In genomic region chr7:23907012-23907411, GRCh38 we compare ENCODE assay signal across 17 cellular contexts.
DNase-seq lines count a peak whose midpoint lies in the region; ATAC-seq and TF ChIP-seq lines count a peak whose summit lies in the region.
"Had no signal": no experiment of that assay in that cellular context is flagged by ENCODE, and none has a peak within 500 bp of the region (broad histone marks: within the 10 kb centered on the region; RNA-seq: fewer than 3 reads in every experiment).

No MANE protein-coding gene starts in this region.

- no peak overlapping the region for H3K9ac ChIP-seq in trophoblast cell (ENCODE audit: low read length)

- H3K36me3 ChIP-seq in trophoblast cell (ENCODE audit: control insufficient read depth in 1 of 2, insufficient read depth in 2 of 2, low read length in 2 of 2) (no peaks in the 10 kb centered on the region), aorta (ENCODE audit: control insufficient read depth in 1 of 2, insufficient read depth in 2 of 2, low read length in 1 of 2) (no peaks in the 10 kb centered on the region)

- no peak overlapping the region for H2AFZ ChIP-seq in trophoblast cell (ENCODE audit: insufficient read depth, low read length, poor library complexity)

- no peak overlapping the region for H3K18ac ChIP-seq in trophoblast cell (ENCODE audit: low read length)

- no peak for ATAC-seq in aorta (ENCODE audit: low FRiP score)
- ATAC-seq: GM23338, HepG2 had no signal

- intact Hi-C loops in aorta (cut with DNase I), result no loop called here

- peak; percentile 36 for DNase-seq in HS-5 (ENCODE audit: low read depth)
- DNase-seq in RPMI7951 (ENCODE audit: low read depth), result peak; percentile 15
- peak; percentile 10 for DNase-seq in choroid plexus epithelial cell (ENCODE audit: low read depth)
- peak; percentile 78 to 93 for DNase-seq in trophoblast cell
- no peak for DNase-seq in aorta
- no peak for DNase-seq in SKM-1 treated with dmso at 0.1 percent for 144 hours (lab: John Stamatoyannopoulos, UW; ENCODE audit: unreplicated experiment)
- DNase-seq in NCI-H1105 treated with DMSO at 0.1 percent for 48 hours (lab: John Stamatoyannopoulos, UW), result no peak
- DNase-seq: Calu3; CD4-positive, alpha-beta T cell; DMS79; GF-D8; NCI-H1417; NCI-H2029; NCI-H2171 treated with DMSO at 0.1 percent for 48 hours; NCI-H510A treated with DMSO at 0.1 percent for 48 hours had no signal

- no peak overlapping the region for H3K23ac ChIP-seq in trophoblast cell (ENCODE audit: low read length)

- no peak overlapping the region for H2BK5ac ChIP-seq in trophoblast cell (ENCODE audit: low read depth, low read length, poor library complexity)

- no CpG with 5 or more reads among the region's 2 CpGs for WGBS in trophoblast cell (ENCODE audit: extremely low coverage, insufficient coverage, insufficient read length)
- 9 to 18% methylated on average over 2 of the region's 2 CpGs for whole genome bisulfite sequencing in aorta, 2 donors

- H3K79me1 ChIP-seq in trophoblast cell (ENCODE audit: low read length), result no peaks in the 10 kb centered on the region

- no peak overlapping the region for H4K91ac ChIP-seq in trophoblast cell (ENCODE audit: low read depth, low read length)

- H3K4ac ChIP-seq in trophoblast cell (ENCODE audit: low read depth, low read length), result no peak overlapping the region

- H4K8ac ChIP-seq in trophoblast cell (ENCODE audit: low read depth, low read length), result no peak overlapping the region

- no peak overlapping the region for H3K4me3 ChIP-seq in choroid plexus epithelial cell (ENCODE audit: low read depth, low read length)
- no peak overlapping the region for H3K4me3 ChIP-seq in trophoblast cell (ENCODE audit: low read depth, low read length)
- no peak overlapping the region for H3K4me3 ChIP-seq in aorta (ENCODE audit: low read length in 2 of 2)
- H3K4me3 ChIP-seq: GM23338 had no signal

- H2AK5ac ChIP-seq in trophoblast cell (ENCODE audit: low read length), result no peak overlapping the region

- H3K4me2 ChIP-seq in trophoblast cell (ENCODE audit: low read length), result no peak overlapping the region
- H3K4me2 ChIP-seq: GM23338 had no signal

- no peak for TF ChIP-seq CTCF in choroid plexus epithelial cell (conservative IDR thresholded peaks at IDR 0.05; ENCODE audit: low read depth, low read length)

- H3K14ac ChIP-seq in trophoblast cell (ENCODE audit: low read length), result no peak overlapping the region

- no peak overlapping the region for H4K12ac ChIP-seq in trophoblast cell (ENCODE audit: low read depth, low read length)

- H2BK12ac ChIP-seq in trophoblast cell (ENCODE audit: low read length), result no peak overlapping the region

- no peak overlapping the region for H2BK120ac ChIP-seq in trophoblast cell (ENCODE audit: insufficient read depth, low read length, poor library complexity)

- H3K27ac ChIP-seq in trophoblast cell (ENCODE audit: low read depth, low read length) (no peak overlapping the region), aorta (ENCODE audit: low read depth in 1 of 2, low read length in 2 of 2) (no peak overlapping the region)

- H3K79me2 ChIP-seq in trophoblast cell (ENCODE audit: control insufficient read depth, insufficient read depth, low read length, poor library complexity), result no peaks in the 10 kb centered on the region

- H3K27me3 ChIP-seq in trophoblast cell (ENCODE audit: insufficient read depth, low read length), result no peaks in the 10 kb centered on the region
- H3K27me3 ChIP-seq in aorta (ENCODE audit: control insufficient read depth in 1 of 2, insufficient read depth in 2 of 2, low read length in 1 of 2), result no peaks in the 10 kb centered on the region

- no peaks in the 10 kb centered on the region for H3K9me3 ChIP-seq in trophoblast cell (ENCODE audit: insufficient read depth, low read depth, low read length)
- peaks cover 2% of the 10 kb centered on the region for H3K9me3 ChIP-seq in aorta (ENCODE audit: control insufficient read depth, low read length)

- H3K4me1 ChIP-seq in trophoblast cell (ENCODE audit: control insufficient read depth in 1 of 2, insufficient read depth in 2 of 2, low read length in 2 of 2) (no peaks in the 10 kb centered on the region), aorta (ENCODE audit: control insufficient read depth in 1 of 2, insufficient read depth in 2 of 2, low read length in 2 of 2) (no peaks in the 10 kb centered on the region)

Comparison
In these comparisons a context has a peak if more than half of its experiments do, and no peak if none do; other contexts are left out.
1. DNase-seq: peak in HS-5 (single experiment), RPMI7951 (single experiment), choroid plexus epithelial cell (single experiment) and trophoblast cell (2 of 2); none in aorta (0 of 2), SKM-1 treated with dmso at 0.1 percent for 144 hours (single experiment) and NCI-H1105 treated with DMSO at 0.1 percent for 48 hours (single experiment).